10 cellular contexts compared by ENCODE assay signal in genomic region chr19:49498475-49498874, GRCh38. TPM values are rescaled to one million over a fixed set of nuclear protein-coding genes. Genes with fewer than 3 reads are reported as not detected.
DNase-seq lines count a peak whose midpoint lies in the region; ATAC-seq and TF ChIP-seq lines count a peak whose summit lies in the region.
"Had no signal": no experiment of that assay in that cellular context is flagged by ENCODE, and none has a peak within 500 bp of the region (broad histone marks: within the 10 kb centered on the region; RNA-seq: fewer than 3 reads in every experiment).

No MANE protein-coding gene starts in this region.

- no TSS peak for BruUV-seq in PC-3 (replicated peaks; lab: Mats Ljungman, UMichigan)

- H3F3A ChIP-seq in PC-3 (ENCODE audit: low read length, unreplicated experiment): peaks cover 30% of the 10 kb centered on the region

- H3K9me3 ChIP-seq in PC-3 (ENCODE audit: low read length): no peaks in the 10 kb centered on the region
- no peaks in the 10 kb centered on the region for H3K9me3 ChIP-seq in spleen

- intact Hi-C loops in PC-3 (cut with micrococcal nuclease) (loop anchor here (5.0 kb wide), 1 partner anchor 179 kb away; the partner anchor contains the start of gene PRMT1), spleen (cut with DNase I; ENCODE audit: low total_unique reads) (no loop called here)

- H3K27me3 ChIP-seq in PC-3 (ENCODE audit: low read length) (no peaks in the 10 kb centered on the region), spleen (replicated peaks in 1 of 7) (no peaks in the 10 kb centered on the region)

- no peak for TF ChIP-seq CTCF in PC-3 (conservative IDR thresholded peaks at IDR 0.05; ENCODE audit: low read depth, low read length)
- no peak for TF ChIP-seq CTCF in endothelial cell (IDR thresholded peaks at IDR 0.05; ENCODE audit: unreplicated experiment)
- TF ChIP-seq CTCF in spleen (IDR thresholded peaks at IDR 0.05 in 8 of 11, conservative IDR thresholded peaks at IDR 0.05 in 3 of 11): no peak

- H3K27me3 Mint-ChIP-seq in activated T-cell treated with anti-CD3 and anti-CD28 coated beads, Interleukin-2, amount 50 U/mL, for 4 hours (ENCODE audit: low read depth): no peaks in the 10 kb centered on the region
- H3K27me3 Mint-ChIP-seq in endothelial cell (ENCODE audit: unreplicated experiment): peaks cover 10% of the 10 kb centered on the region

- H3K27ac ChIP-seq in PC-3 (ENCODE audit: low read length) (no peak overlapping the region), spleen (peak overlapping the region in 7 of 8 donors; percentile 90 to 100 (median 98))

- no peaks in the 10 kb centered on the region for H3K9me2 ChIP-seq in PC-3 (replicated peaks; ENCODE audit: low read length)

- no peak overlapping the region for H3K27ac Mint-ChIP-seq in endothelial cell (ENCODE audit: unreplicated experiment)

- no peak for DNase-seq in activated T-cell treated with anti-CD3 and anti-CD28 coated beads, Interleukin-2, amount 50 U/mL, for 4 hours
- DNase-seq in activated T-cell treated with anti-CD3 and anti-CD28 coated beads for 4 hours: no peak
- no peak for DNase-seq in PC-3
- no peak for DNase-seq in endothelial cell (ENCODE audit: low spot score)
- DNase-seq in spleen: no peak
- DNase-seq in kidney tubule cell (ENCODE audit: low spot score): no peak
- DNase-seq in superior temporal gyrus (ENCODE audit: extremely low spot score): no peak
- DNase-seq: activated CD4-positive, CD25-positive, alpha-beta regulatory T cell; NCI-H82 had no signal

- peaks cover 32% of the 10 kb centered on the region for H3K36me3 Mint-ChIP-seq in activated T-cell treated with anti-CD3 and anti-CD28 coated beads, Interleukin-2, amount 50 U/mL, for 4 hours (ENCODE audit: insufficient read depth)
- H3K36me3 Mint-ChIP-seq in endothelial cell (ENCODE audit: low read depth, unreplicated experiment): peaks cover 18% of the 10 kb centered on the region

- 74 to 80% (median 75%) methylated on average over 7 of the region's 7 CpGs for WGBS in spleen, 5 donors

- H3K9me3 Mint-ChIP-seq in activated T-cell treated with anti-CD3 and anti-CD28 coated beads, Interleukin-2, amount 50 U/mL, for 4 hours: no peaks in the 10 kb centered on the region
- no peaks in the 10 kb centered on the region for H3K9me3 Mint-ChIP-seq in endothelial cell (ENCODE audit: unreplicated experiment)

- peaks cover 30% of the 10 kb centered on the region for H3K79me2 ChIP-seq in PC-3 (ENCODE audit: low read length)

- H3K4me3 ChIP-seq in PC-3 (ENCODE audit: low read length): peak overlapping the region; percentile 94
- peak overlapping the region in 7 of 8 donors; percentile 52 to 91 (median 77) for H3K4me3 ChIP-seq in spleen

- H3K4me1 ChIP-seq in PC-3 (ENCODE audit: insufficient read depth, low read length) (peaks cover 22% of the 10 kb centered on the region), spleen (peaks cover 37 to 90% (median 76%) of the 10 kb centered on the region in 6 donors)

- peak overlapping the region; percentile 98 for H3K4me3 Mint-ChIP-seq in activated T-cell treated with anti-CD3 and anti-CD28 coated beads, Interleukin-2, amount 50 U/mL, for 4 hours
- peak overlapping the region; percentile 78 for H3K4me3 Mint-ChIP-seq in endothelial cell (ENCODE audit: unreplicated experiment)

- H3K36me3 ChIP-seq in PC-3 (ENCODE audit: low read depth, low read length) (peaks cover 35% of the 10 kb centered on the region), spleen (peaks cover 6 to 32% (median 28%) of the 10 kb centered on the region in 6 donors)

- CTCF ChIA-PET in PC-3 (lab: Charles Lee): no interaction called here

- H4K20me1 ChIP-seq in PC-3 (ENCODE audit: low read length): peaks cover 27% of the 10 kb centered on the region

- no peak overlapping the region; the same call in 1 of the 2 replicates for H3K9ac ChIP-seq in PC-3 (ENCODE audit: low read length)

- peak overlapping the region; percentile 97 for H3K4me2 ChIP-seq in PC-3 (ENCODE audit: low read length)

- ATAC-seq in activated T-cell treated with anti-CD3 and anti-CD28 coated beads, Interleukin-2, amount 50 U/mL, for 4 hours: no peak
- ATAC-seq in PC-3: no peak
- no peak for ATAC-seq in HG02571 (IDR thresholded peaks at IDR 0.05; ENCODE audit: unreplicated experiment)

- H3K4me1 Mint-ChIP-seq in activated T-cell treated with anti-CD3 and anti-CD28 coated beads, Interleukin-2, amount 50 U/mL, for 4 hours (ENCODE audit: low read depth): peaks cover 61% of the 10 kb centered on the region
- peaks cover 28% of the 10 kb centered on the region for H3K4me1 Mint-ChIP-seq in endothelial cell (ENCODE audit: unreplicated experiment)

- no peak overlapping the region for H2AFZ ChIP-seq in PC-3 (ENCODE audit: low read length)

- POLR2A ChIA-PET in PC-3 (lab: Charles Lee; ENCODE audit: unreplicated experiment): no interaction called here

- TF ChIP-seq POLR2A in spleen (IDR thresholded peaks at IDR 0.05): no peak

RNA-seq across cellular contexts. Expression of gene RPS11, which starts 2.2 kb away (rescaled TPM):
- total RNA-seq in activated T-cell treated with anti-CD3 and anti-CD28 coated beads, Interleukin-2, amount 50 U/mL, for 4 hours: 1,000 to 10,000 TPM; 2,890 to 3,149 (median 2,904) TPM
- total RNA-seq in PC-3 (2014; rRNA removed): 3,913 and 5,174 TPM in 2 replicates
- total RNA-seq in endothelial cell (ENCODE audit: unreplicated experiment): 2,099 TPM
- 1,000 to 10,000 TPM; 1,555 to 3,509 (median 2,434) TPM for total RNA-seq in spleen
- polyA plus RNA-seq in spleen: over 10,000 TPM in 2 of 3 donors, 1,000 to 10,000 TPM in 1; 8,326 to 12,835 (median 11,104) TPM

RNA-seq across cellular contexts. Expression of gene RPL13A, which starts 11.1 kb away (rescaled TPM):
- 1,000 to 10,000 TPM; 4,599 to 4,940 (median 4,852) TPM for total RNA-seq in activated T-cell treated with anti-CD3 and anti-CD28 coated beads, Interleukin-2, amount 50 U/mL, for 4 hours
- total RNA-seq in PC-3 (2014; rRNA removed): 3,023 and 3,169 TPM in 2 replicates
- 2,762 TPM for total RNA-seq in endothelial cell (ENCODE audit: unreplicated experiment)
- total RNA-seq in spleen: 1,000 to 10,000 TPM; 2,521 to 3,132 (median 2,768) TPM
- 1,000 to 10,000 TPM; 6,561 to 7,408 (median 7,261) TPM for polyA plus RNA-seq in spleen

RNA-seq across cellular contexts. Expression of gene FCGRT, which starts 14.0 kb away (rescaled TPM):
- total RNA-seq in activated T-cell treated with anti-CD3 and anti-CD28 coated beads, Interleukin-2, amount 50 U/mL, for 4 hours: 1 to 10 TPM; 5.8 to 9.5 (median 8.9) TPM
- total RNA-seq in PC-3 (2014; rRNA removed): 46.3 and 46.7 TPM in 2 replicates
- 127 TPM for total RNA-seq in endothelial cell (ENCODE audit: unreplicated experiment)
- 100 to 1,000 TPM; 273 to 616 (median 435) TPM for total RNA-seq in spleen
- polyA plus RNA-seq in spleen: 100 to 1,000 TPM; 144 to 364 (median 279) TPM

RNA-seq across cellular contexts. Expression of gene FLT3LG, which starts 24.5 kb away (rescaled TPM):
- total RNA-seq in activated T-cell treated with anti-CD3 and anti-CD28 coated beads, Interleukin-2, amount 50 U/mL, for 4 hours: 10 to 100 TPM; 52.3 to 64.8 (median 56.9) TPM
- total RNA-seq in PC-3 (2014; rRNA removed) (0.18 and 2.8 TPM in 2 replicates), endothelial cell (ENCODE audit: unreplicated experiment) (1.4 TPM), spleen (10 to 100 TPM; 11.2 to 32.8 (median 24.1) TPM)
- polyA plus RNA-seq in spleen: 10 to 100 TPM; 16.4 to 26.4 (median 19.9) TPM

RNA-seq across cellular contexts. Expression of gene RCN3, which starts 29.3 kb away (rescaled TPM):
- 1 to 10 TPM; 2.4 to 4.0 (median 3.5) TPM for total RNA-seq in activated T-cell treated with anti-CD3 and anti-CD28 coated beads, Interleukin-2, amount 50 U/mL, for 4 hours
- total RNA-seq in PC-3 (2014; rRNA removed): 33.7 and 70.4 TPM in 2 replicates
- total RNA-seq in endothelial cell (ENCODE audit: unreplicated experiment): 19.4 TPM
- total RNA-seq in spleen: 10 to 100 TPM; 18.9 to 44.2 (median 42.8) TPM
- 10 to 100 TPM; 25.0 to 99.2 (median 89.9) TPM for polyA plus RNA-seq in spleen
